8 cellular contexts compared by ENCODE assay signal in genomic region chr1:209805875-209806760, GRCh38. TPM values are rescaled to one million over a fixed set of nuclear protein-coding genes. Genes with fewer than 3 reads are reported as not detected.
DNase-seq lines count a peak whose midpoint lies in the region; ATAC-seq lines count a peak whose summit lies in the region.

TSS of gene IRF6 (minus strand) at chr1:209806142. CDS start at chr1:209801413, 4,729 bp downstream.

- peak; percentile 82 for ATAC-seq in left lobe of liver

- no peaks in the 10 kb centered on the region for H3K9me3 Mint-ChIP-seq in activated CD4-positive, alpha-beta T cell treated with anti-CD3 and anti-CD28 coated beads, Interleukin-2, amount 10 ng/mL, durations not matched to agents 24 days and 14 days
- no peaks in the 10 kb centered on the region for H3K9me3 Mint-ChIP-seq in dendritic cell treated with granulocyte-macrophage colony-stimulating factor and Interleukin-4, amounts not matched to agents 40 ng/mL and 50 ng/mL, for 4 days

- peaks cover 11% of the 10 kb centered on the region for H3K27me3 Mint-ChIP-seq in activated CD4-positive, alpha-beta T cell treated with anti-CD3 and anti-CD28 coated beads, Interleukin-2, amount 10 ng/mL, durations not matched to agents 24 days and 14 days
- H3K27me3 Mint-ChIP-seq in dendritic cell treated with granulocyte-macrophage colony-stimulating factor and Interleukin-4, amounts not matched to agents 40 ng/mL and 50 ng/mL, for 4 days = peaks cover 37% of the 10 kb centered on the region

- H3K4me3 Mint-ChIP-seq in activated CD4-positive, alpha-beta T cell treated with anti-CD3 and anti-CD28 coated beads, Interleukin-2, amount 10 ng/mL, durations not matched to agents 24 days and 14 days = peak within 1 kb of the TSS; percentile 66
- H3K4me3 Mint-ChIP-seq in dendritic cell treated with granulocyte-macrophage colony-stimulating factor and Interleukin-4, amounts not matched to agents 40 ng/mL and 50 ng/mL, for 4 days = peak within 1 kb of the TSS; percentile 73

- H3K36me3 Mint-ChIP-seq in activated CD4-positive, alpha-beta T cell treated with anti-CD3 and anti-CD28 coated beads, Interleukin-2, amount 10 ng/mL, durations not matched to agents 24 days and 14 days (ENCODE audit: low read depth) = no peaks in the 10 kb centered on the region
- no peaks in the 10 kb centered on the region for H3K36me3 Mint-ChIP-seq in dendritic cell treated with granulocyte-macrophage colony-stimulating factor and Interleukin-4, amounts not matched to agents 40 ng/mL and 50 ng/mL, for 4 days (ENCODE audit: low read depth)

- H3K36me3 ChIP-seq in H7 (replicated peaks; ENCODE audit: control insufficient read depth, insufficient read depth, low read length) = no peaks in the 10 kb centered on the region

- no peak within 1 kb of the TSS for H3K27ac Mint-ChIP-seq in activated CD4-positive, alpha-beta T cell treated with anti-CD3 and anti-CD28 coated beads, Interleukin-2, amount 10 ng/mL, durations not matched to agents 24 days and 14 days
- peak within 1 kb of the TSS; percentile 72 for H3K27ac Mint-ChIP-seq in dendritic cell treated with granulocyte-macrophage colony-stimulating factor and Interleukin-4, amounts not matched to agents 40 ng/mL and 50 ng/mL, for 4 days

- peaks cover 25% of the 10 kb centered on the region; the same call in 1 of the 2 replicates for H3K27me3 ChIP-seq in H7 (ENCODE audit: control insufficient read depth, insufficient read depth, low read length)

- H3K4me3 ChIP-seq in H7 (ENCODE audit: insufficient read depth, low read depth, low read length) = peak within 1 kb of the TSS; percentile 48

- H3K4me1 Mint-ChIP-seq in activated CD4-positive, alpha-beta T cell treated with anti-CD3 and anti-CD28 coated beads, Interleukin-2, amount 10 ng/mL, durations not matched to agents 24 days and 14 days = peaks cover 14% of the 10 kb centered on the region
- peaks cover 21% of the 10 kb centered on the region for H3K4me1 Mint-ChIP-seq in dendritic cell treated with granulocyte-macrophage colony-stimulating factor and Interleukin-4, amounts not matched to agents 40 ng/mL and 50 ng/mL, for 4 days (ENCODE audit: low read depth)

- peak; percentile 85 for DNase-seq in DMS79 (lab: John Stamatoyannopoulos, UW)
- peak; percentile 97 for DNase-seq in H7
- DNase-seq in NCI-H128 (lab: John Stamatoyannopoulos, UW; ENCODE audit: unreplicated experiment) = peak; percentile 76
- DNase-seq in activated CD4-positive, alpha-beta T cell treated with anti-CD3 and anti-CD28 coated beads, Interleukin-2, amount 10 ng/mL, durations not matched to agents 24 days and 14 days = peak; percentile 71
- peak; percentile 95 for DNase-seq in left lobe of liver (ENCODE audit: low spot score)
- peak in 2 of 3 donors; percentile 44 to 59 for DNase-seq in stimulated activated CD4-positive, alpha-beta T cell treated with anti-CD3 and anti-CD28 coated beads, TNF-alpha, amount 100 ng/mL, for 1 hour (ENCODE audit: low read depth in 3 of 3, low spot score in 1 of 3)
- no peak for DNase-seq in SKM-1 (lab: John Stamatoyannopoulos, UW; ENCODE audit: unreplicated experiment)

- intact Hi-C loops in activated CD4-positive, alpha-beta T cell treated with anti-CD3 and anti-CD28 coated beads, Interleukin-2, amount 10 ng/mL, durations not matched to agents 24 days and 14 days (cut with micrococcal nuclease) = no loop called here
- intact Hi-C loops in dendritic cell treated with granulocyte-macrophage colony-stimulating factor and Interleukin-4, amounts not matched to agents 40 ng/mL and 50 ng/mL, for 4 days (cut with micrococcal nuclease) = no loop called here

RNA-seq across cellular contexts. Expression of gene IRF6, which starts in this region (rescaled TPM):
- 2.3 and 4.1 TPM in 2 replicates for total RNA-seq in H7 (2014; rRNA removed; shearing (Covaris generic))
- 0.07 TPM in 1 of 2 replicates, not detected in the other for total RNA-seq in activated CD4-positive, alpha-beta T cell treated with anti-CD3 and anti-CD28 coated beads, Interleukin-2, amount 10 ng/mL, durations not matched to agents 24 days and 14 days
- 30.0 TPM for total RNA-seq in left lobe of liver

Comparison
In these comparisons a context has a peak if more than half of its experiments do, and no peak if none do; other contexts are left out.
1. Peak in DNase-seq in activated CD4-positive, alpha-beta T cell treated with anti-CD3 and anti-CD28 coated beads, Interleukin-2, amount 10 ng/mL, durations not matched to agents 24 days and 14 days; RNA of the gene not detected or under 1 TPM.